Comparison of ENCODE assay signal across 13 cellular contexts in the genomic region with DNA sequence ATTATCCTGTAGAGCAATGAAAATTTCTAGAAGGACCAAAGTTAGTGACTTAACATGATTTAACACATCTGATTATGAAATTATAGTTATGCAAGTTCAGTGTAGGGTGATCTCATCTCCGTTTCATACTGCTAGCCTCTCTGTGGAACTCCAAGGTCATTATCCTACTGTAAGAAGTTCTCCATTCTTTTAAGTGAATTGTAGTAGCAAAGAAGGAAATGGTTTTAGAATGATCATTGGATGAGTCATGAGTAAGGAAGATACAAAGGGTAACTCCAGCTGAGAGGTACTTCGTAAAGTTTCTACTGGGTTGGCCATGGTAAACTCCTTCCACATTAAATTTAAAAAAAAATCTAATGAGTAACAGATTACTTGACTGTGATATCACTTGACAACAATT.
DNase-seq lines count a peak whose midpoint lies in the region; ATAC-seq, FAIRE-seq and TF ChIP-seq lines count a peak whose summit lies in the region.
"Had no signal": no experiment of that assay in that cellular context is flagged by ENCODE, and none has a peak within 500 bp of the region (broad histone marks: within the 10 kb centered on the region; RNA-seq: fewer than 3 reads in every experiment).

No MANE protein-coding gene starts in this region.

- intact Hi-C loops in A673 (cut with micrococcal nuclease; ENCODE audit: unreplicated experiment), result no loop called here

- H3K36me3 ChIP-seq in A673 (ENCODE audit: insufficient read depth, low read length, poor library complexity, severe bottlenecking) (no peaks in the 10 kb centered on the region), adipocyte (ENCODE audit: control insufficient read depth, insufficient read depth, low read length, severe bottlenecking) (no peaks in the 10 kb centered on the region)
- H3K36me3 ChIP-seq: BLaER1 treated with 17β-estradiol and CSF1 and Interleukin-3, amounts not matched to agents 10 nM and 100 nM had no signal

- no peak overlapping the region for H3K9ac ChIP-seq in adipocyte (ENCODE audit: low read length)
- H3K9ac ChIP-seq: BLaER1 treated with 17β-estradiol and CSF1 and Interleukin-3, amounts not matched to agents 10 nM and 100 nM had no signal

- no peak for TF ChIP-seq CTCF in A673 (conservative IDR thresholded peaks at IDR 0.05; ENCODE audit: low read depth, low read length)

- POLR2A ChIA-PET in A673 (lab: Charles Lee; ENCODE audit: low non-redundant PET), result no interaction called here

- DNase-seq in A673 (ENCODE audit: low spot score), result peak; percentile 92
- DNase-seq in HTR-8/SVneo (ENCODE audit: insufficient read length, low spot score), result peak; percentile 29
- peak; percentile 81 for DNase-seq in adipocyte (ENCODE audit: low read depth)
- DNase-seq in iPS-NIHi7 (ENCODE audit: extremely low spot score), result peak; percentile 15
- DNase-seq in NCI-H1048 (lab: John Stamatoyannopoulos, UW), result no peak
- no peak for DNase-seq in NCI-H446 (lab: John Stamatoyannopoulos, UW)
- DNase-seq in activated naive CD4-positive, alpha-beta T cell treated with Interleukin-2 at 50 U/mL for 16 hours, result no peak
- DNase-seq: activated CD4-positive, alpha-beta T cell treated with anti-CD3 and anti-CD28 coated beads, Interleukin-2, amount 50 U/mL, for 48 hours; cerebellar nuclear complex; kidney had no signal

- H3K4me1 ChIP-seq in A673 (ENCODE audit: insufficient read depth, low read length, poor library complexity, severe bottlenecking) (peaks cover 45% of the 10 kb centered on the region), adipocyte (ENCODE audit: control insufficient read depth, insufficient read depth, low read length) (peaks cover 55% of the 10 kb centered on the region)

- FAIRE-seq in HTR-8/SVneo (lab: Jason Lieb, UNC), result no peak
- FAIRE-seq: kidney had no signal

- BruUV-seq in A673 (replicated peaks; lab: Mats Ljungman, UMichigan), result no TSS peak

- no peak for ATAC-seq in HG02938 (IDR thresholded peaks at IDR 0.05; ENCODE audit: unreplicated experiment)

- H3K27me3 ChIP-seq in A673 (replicated peaks; ENCODE audit: insufficient read depth, low read depth, low read length, poor library complexity), result no peaks in the 10 kb centered on the region
- H3K27me3 ChIP-seq in adipocyte (replicated peaks; ENCODE audit: control insufficient read depth, insufficient read depth, low read length), result no peaks in the 10 kb centered on the region
- H3K27me3 ChIP-seq: BLaER1 treated with 17β-estradiol and CSF1 and Interleukin-3, amounts not matched to agents 10 nM and 100 nM had no signal

- H3K27ac ChIP-seq in A673 (ENCODE audit: low read depth, low read length, poor library complexity, severe bottlenecking), result peak overlapping the region; percentile 62
- H3K27ac ChIP-seq: BLaER1 treated with 17β-estradiol and CSF1 and Interleukin-3, amounts not matched to agents 10 nM and 100 nM had no signal

- H3K4me3 ChIP-seq in A673 (ENCODE audit: low read depth, low read length, poor library complexity, severe bottlenecking) (no peak overlapping the region), adipocyte (ENCODE audit: low read length) (no peak overlapping the region)
- H3K4me3 ChIP-seq: BLaER1 treated with 17β-estradiol and CSF1 and Interleukin-3, amounts not matched to agents 10 nM and 100 nM; skin epidermis had no signal

- CTCF ChIA-PET in A673 (lab: Charles Lee), result no interaction called here

- H3K9me3 ChIP-seq in A673 (ENCODE audit: low read depth, low read length, poor library complexity, severe bottlenecking), result no peaks in the 10 kb centered on the region
- no peaks in the 10 kb centered on the region for H3K9me3 ChIP-seq in adipocyte (ENCODE audit: control insufficient read depth, low read length)
- H3K9me3 ChIP-seq: BLaER1 treated with 17β-estradiol and CSF1 and Interleukin-3, amounts not matched to agents 10 nM and 100 nM had no signal

Comparison
In these comparisons a context has a peak if more than half of its experiments do, and no peak if none do; other contexts are left out.
1. DNase-seq: peak in A673 (single experiment), HTR-8/SVneo (single experiment), adipocyte (single experiment) and iPS-NIHi7 (single experiment); none in NCI-H1048 (single experiment), NCI-H446 (0 of 2) and activated naive CD4-positive, alpha-beta T cell treated with Interleukin-2 at 50 U/mL for 16 hours (single experiment).